6 cellular contexts compared by ENCODE assay signal in the genomic region with DNA sequence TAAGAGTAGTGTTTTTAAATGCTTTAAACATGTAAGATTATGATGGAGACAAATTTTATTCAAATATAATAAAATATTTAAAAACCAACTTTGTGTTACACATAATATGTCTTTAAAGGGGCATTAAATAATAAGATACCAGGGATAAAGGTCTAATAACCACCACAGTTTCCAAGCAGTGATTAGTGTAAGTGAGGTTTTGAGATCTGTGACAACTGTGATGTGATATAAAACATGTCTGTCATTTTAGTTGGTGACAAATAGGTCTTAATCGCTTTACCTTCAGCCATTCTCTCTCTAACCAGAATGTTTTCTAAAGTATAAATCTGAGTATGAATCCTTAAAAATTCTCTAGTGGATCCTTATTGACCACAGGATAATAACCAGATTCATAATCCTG.
"Had no signal": no experiment of that assay in that cellular context is flagged by ENCODE, and none has a peak within 500 bp of the region (broad histone marks: within the 10 kb centered on the region; RNA-seq: fewer than 3 reads in every experiment).

No MANE protein-coding gene starts in this region.

- H3K27ac ChIP-seq: HL-60 had no signal

- H3K4me3 Mint-ChIP-seq: IgD-negative memory B cell had no signal

- H3K4me3 ChIP-seq: K562 had no signal

- H3K9me3 Mint-ChIP-seq: IgD-negative memory B cell had no signal

- ATAC-seq: HepG2, K562 had no signal

- DNase-seq: IMR-90, KBM-7 had no signal

- H3K27me3 Mint-ChIP-seq: IgD-negative memory B cell had no signal

- H3K4me1 Mint-ChIP-seq: IgD-negative memory B cell had no signal

- H3K27ac Mint-ChIP-seq: IgD-negative memory B cell had no signal
